8 cellular contexts compared by ENCODE assay signal in the genomic region with DNA sequence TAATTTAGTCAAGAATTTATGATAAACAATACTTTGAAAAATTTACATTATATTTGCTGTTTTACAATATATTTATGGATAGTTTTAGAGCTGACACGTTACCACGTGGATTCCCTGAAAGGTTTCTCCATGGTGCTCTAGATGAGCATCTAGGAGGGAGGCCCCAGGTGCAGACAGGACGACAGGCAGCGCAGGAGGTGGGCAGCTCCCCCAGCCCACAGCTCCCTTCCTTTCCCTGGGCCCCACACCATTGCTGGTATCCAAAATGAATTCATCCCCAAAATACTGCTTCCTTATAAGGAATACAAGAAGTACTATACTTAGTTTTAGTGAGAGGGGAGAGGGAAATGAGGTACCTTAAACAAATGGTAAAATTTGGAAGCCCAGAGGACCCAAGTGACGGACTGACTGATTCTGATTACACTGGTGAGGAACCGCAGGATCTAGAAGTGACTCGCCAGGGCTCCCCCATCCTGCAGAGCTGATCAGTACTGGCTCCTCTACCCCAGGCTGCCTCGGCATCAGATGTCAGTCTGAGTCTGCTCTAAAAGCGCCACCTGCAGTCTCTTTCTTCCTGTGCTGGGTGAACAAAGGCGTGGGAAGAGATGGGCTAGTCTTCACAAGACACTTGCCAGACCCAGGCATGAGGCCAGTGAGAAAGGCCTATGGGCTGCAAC.
DNase-seq lines count a peak whose midpoint lies in the region; ATAC-seq, FAIRE-seq and TF ChIP-seq lines count a peak whose summit lies in the region.

No MANE protein-coding gene starts in this region.

- H3K4me3 ChIP-seq in GM12865 (ENCODE audit: low read depth, low read length) (no peak overlapping the region), H7 (ENCODE audit: insufficient read depth, low read depth, low read length) (no peak overlapping the region), astrocyte (ENCODE audit: insufficient read depth, low read depth, low read length) (no peak overlapping the region), upper lobe of left lung (no peak overlapping the region)

- H3K4me2 ChIP-seq in astrocyte (ENCODE audit: low read length): no peak overlapping the region

- H2AFZ ChIP-seq in astrocyte (ENCODE audit: low read depth, low read length): no peak overlapping the region

- H3K27ac Mint-ChIP-seq in T-helper 17 cell (peak overlapping the region; percentile 98), astrocyte (ENCODE audit: unreplicated experiment) (peak overlapping the region; percentile 47)

- peaks cover 24% of the 10 kb centered on the region for H4K20me1 ChIP-seq in astrocyte (ENCODE audit: insufficient read depth, low read length)

- peak overlapping the region; percentile 31 for H3K27ac ChIP-seq in KOPT-K1 (ENCODE audit: low read depth, low read length, poor library complexity, severe bottlenecking)
- no peak overlapping the region for H3K27ac ChIP-seq in astrocyte (ENCODE audit: low read depth, low read length)
- H3K27ac ChIP-seq in upper lobe of left lung: peak overlapping the region in 3 of 4 donors; percentile 7 to 76 (median 73)

- ATAC-seq in T-helper 17 cell (peak; percentile 67), upper lobe of left lung (ENCODE audit: low FRiP score in 2 of 2) (no peak), HG03097 (IDR thresholded peaks at IDR 0.05; ENCODE audit: low FRiP score, unreplicated experiment) (no peak)

- no peaks in the 10 kb centered on the region for H3K9me3 ChIP-seq in KOPT-K1 (ENCODE audit: insufficient read depth, low read length, poor library complexity, severe bottlenecking)
- no peaks in the 10 kb centered on the region for H3K9me3 ChIP-seq in T-helper 17 cell (ENCODE audit: control insufficient read depth, low read length, poor library complexity, severe bottlenecking)
- H3K9me3 ChIP-seq in astrocyte (ENCODE audit: insufficient read depth, low read depth, low read length): no peaks in the 10 kb centered on the region
- H3K9me3 ChIP-seq in upper lobe of left lung: no peaks in the 10 kb centered on the region

- H3K36me3 ChIP-seq in H7 (replicated peaks; ENCODE audit: control insufficient read depth, insufficient read depth, low read length) (peaks cover 36% of the 10 kb centered on the region), KOPT-K1 (ENCODE audit: insufficient read depth, low read length) (peaks cover 38% of the 10 kb centered on the region), astrocyte (ENCODE audit: insufficient read depth, low read length) (peaks cover 22% of the 10 kb centered on the region), upper lobe of left lung (peaks cover 0 to 69% (median 40%) of the 10 kb centered on the region in 4 donors)

- H3K27me3 ChIP-seq in H7 (ENCODE audit: control insufficient read depth, insufficient read depth, low read length): no peaks in the 10 kb centered on the region
- H3K27me3 ChIP-seq in astrocyte (ENCODE audit: insufficient read depth, low read length): no peaks in the 10 kb centered on the region
- H3K27me3 ChIP-seq in upper lobe of left lung: no peaks in the 10 kb centered on the region

- TF ChIP-seq EP300 in upper lobe of left lung (IDR thresholded peaks at IDR 0.05): no peak

- H3K4me3 Mint-ChIP-seq in T-helper 17 cell (peak overlapping the region; percentile 62), astrocyte (ENCODE audit: unreplicated experiment) (no peak overlapping the region)

- H3K36me3 Mint-ChIP-seq in T-helper 17 cell (ENCODE audit: low read depth): no peaks in the 10 kb centered on the region
- peaks cover 26% of the 10 kb centered on the region for H3K36me3 Mint-ChIP-seq in astrocyte (ENCODE audit: low read depth, unreplicated experiment)

- no peak for FAIRE-seq in astrocyte (lab: Jason Lieb, UNC)

- TF ChIP-seq CTCF in GM12865 (IDR thresholded peaks at IDR 0.05; ENCODE audit: insufficient read depth, low read depth, low read length, missing control alignments): peak; percentile 55
- no peak for TF ChIP-seq CTCF in astrocyte (IDR thresholded peaks at IDR 0.05; ENCODE audit: insufficient read depth, low read depth, low read length)
- TF ChIP-seq CTCF in upper lobe of left lung (IDR thresholded peaks at IDR 0.05): no peak

- no peaks in the 10 kb centered on the region for H3K27me3 Mint-ChIP-seq in T-helper 17 cell
- H3K27me3 Mint-ChIP-seq in astrocyte (ENCODE audit: low read depth, unreplicated experiment): no peaks in the 10 kb centered on the region

- no peak for TF ChIP-seq POLR2A in upper lobe of left lung (IDR thresholded peaks at IDR 0.05)

- peaks cover 21% of the 10 kb centered on the region for H3K4me1 ChIP-seq in astrocyte (ENCODE audit: insufficient read depth, low read length)
- peaks cover 3 to 14% (median 10%) of the 10 kb centered on the region in 4 donors for H3K4me1 ChIP-seq in upper lobe of left lung

- WGBS in upper lobe of left lung, 2 donors: 77 to 84% methylated on average over 9 to 10 of the region's 10 CpGs

- no peak overlapping the region for H3K9ac ChIP-seq in astrocyte (ENCODE audit: low read length)

- no peaks in the 10 kb centered on the region for H3K79me2 ChIP-seq in astrocyte (ENCODE audit: insufficient read depth, low read length)

- H3K9me3 Mint-ChIP-seq in astrocyte (ENCODE audit: unreplicated experiment): no peaks in the 10 kb centered on the region

- DNase-seq in GM12865 (ENCODE audit: low read depth) (peak; percentile 93), H7 (peak; percentile 94), T-helper 17 cell (peak; percentile 39 to 62 (median 53)), astrocyte (ENCODE audit: low read depth) (peak; percentile 56), myocyte (ENCODE audit: low read depth) (peak; percentile 80), upper lobe of left lung (no peak)

- peaks cover 32% of the 10 kb centered on the region for H3K4me1 Mint-ChIP-seq in T-helper 17 cell
- H3K4me1 Mint-ChIP-seq in astrocyte (ENCODE audit: low read depth, unreplicated experiment): peaks cover 11% of the 10 kb centered on the region

Comparison
In these comparisons a context has a peak if more than half of its experiments do, and no peak if none do; other contexts are left out.
1. DNase-seq: peak in GM12865 (single experiment), H7 (single experiment), T-helper 17 cell (3 of 3), astrocyte (single experiment) and myocyte (single experiment); none in upper lobe of left lung (0 of 2).